21 cellular contexts compared by ENCODE assay signal in the genomic region with DNA sequence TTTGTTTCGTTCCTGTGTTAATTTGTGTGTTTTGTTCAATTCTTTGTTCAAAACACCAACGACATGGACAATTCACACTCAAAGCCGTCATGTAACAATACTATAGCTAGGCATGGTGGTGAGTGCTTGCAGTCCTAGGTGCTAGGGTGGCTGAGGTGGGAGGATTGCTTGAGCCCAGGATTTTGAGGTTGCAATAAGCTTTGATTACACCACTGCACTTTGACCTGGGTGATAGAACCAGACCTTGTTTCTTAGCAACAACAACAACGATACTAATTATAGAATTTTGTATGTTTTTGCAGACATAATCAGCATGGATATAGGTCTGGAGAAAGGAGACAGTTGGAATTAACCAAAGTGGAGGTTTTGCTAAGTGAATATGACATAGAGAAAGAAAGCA.
DNase-seq lines count a peak whose midpoint lies in the region; ATAC-seq, FAIRE-seq and TF ChIP-seq lines count a peak whose summit lies in the region.
"Had no signal": no experiment of that assay in that cellular context is flagged by ENCODE, and none has a peak within 500 bp of the region (broad histone marks: within the 10 kb centered on the region; RNA-seq: fewer than 3 reads in every experiment).

No MANE protein-coding gene starts in this region.

- H3K9ac ChIP-seq in liver (ENCODE audit: low read depth in 1 of 2, low read length in 2 of 2) (no peak overlapping the region), HepG2 (ENCODE audit: insufficient read depth, low read depth, low read length) (no peak overlapping the region), mesendoderm (ENCODE audit: low read length) (no peak overlapping the region)
- H3K9ac ChIP-seq: BLaER1 treated with 17β-estradiol and CSF1 and Interleukin-3, amounts not matched to agents 10 nM and 100 nM had no signal

- BruUV-seq in HepG2 (replicated peaks; lab: Mats Ljungman, UMichigan), result no TSS peak

- CTCF ChIA-PET in HepG2 (lab: Yijun Ruan, JAX; ENCODE audit: low intra/inter-chr PET ratio, low total read pairs), result no interaction called here

- H4K8ac ChIP-seq in mesendoderm (ENCODE audit: low read depth, low read length), result no peak overlapping the region

- intact Hi-C loops in HepG2 (cut with micrococcal nuclease; ENCODE audit: unreplicated experiment), result no loop called here

- in situ Hi-C loops in HepG2 (cut with HindIII; ENCODE audit: extremely low pct_ligation_motif_present, low pct_unique_long_range_greater_than_20kb), result no loop called here

- TF ChIP-seq EP300 in HepG2 (IDR thresholded peaks at IDR 0.05; ENCODE audit: low read depth in 2 of 2, low read length in 2 of 2) (no peak), HepG2 (CRISPR knock-in tag; IDR thresholded peaks at IDR 0.05; ENCODE audit: borderline replicate concordance) (no peak)

- TF ChIP-seq RAD21 in liver (IDR thresholded peaks at IDR 0.05), result no peak
- TF ChIP-seq RAD21 in HepG2 (CRISPR knock-in tag; IDR thresholded peaks at IDR 0.05), result no peak

- no peak overlapping the region for H2BK120ac ChIP-seq in mesendoderm (ENCODE audit: low read depth, low read length)

- POLR2A ChIA-PET in HepG2 (lab: Yijun Ruan, JAX), result no interaction called here

- no peak for TF ChIP-seq POLR2A in HepG2 (IDR thresholded peaks at IDR 0.05; ENCODE audit: insufficient read depth in 1 of 2, low read depth in 2 of 2, low read length in 2 of 2)

- H3K79me2 ChIP-seq in HepG2 (ENCODE audit: insufficient read depth, low read length), result no peaks in the 10 kb centered on the region
- no peaks in the 10 kb centered on the region for H3K79me2 ChIP-seq in mesendoderm (ENCODE audit: control insufficient read depth, insufficient read depth, low read length)

- TF ChIP-seq CTCF in liver (IDR thresholded peaks at IDR 0.05; ENCODE audit: low read depth, low read length, missing input control) (no peak), HepG2 (CRISPR knock-in tag; IDR thresholded peaks at IDR 0.05) (no peak)

- H3K79me1 ChIP-seq in mesendoderm (ENCODE audit: low read length), result no peaks in the 10 kb centered on the region

- no peak overlapping the region for H3K27ac ChIP-seq in liver (ENCODE audit: low read depth in 1 of 2, low read length in 2 of 2)
- no peak overlapping the region for H3K27ac ChIP-seq in HepG2 (ENCODE audit: extremely low read length, insufficient read depth, low read length)
- no peak overlapping the region for H3K27ac ChIP-seq in mesendoderm (ENCODE audit: low read depth, low read length)
- H3K27ac ChIP-seq: BLaER1 treated with 17β-estradiol and CSF1 and Interleukin-3, amounts not matched to agents 10 nM and 100 nM had no signal

- peak overlapping the region; percentile 70 for H3K4ac ChIP-seq in mesendoderm (ENCODE audit: low read depth, low read length)

- no peak for DNase-seq in HepG2 (ENCODE audit: low spot score)
- peak; percentile 41 for DNase-seq in NCI-H748 treated with DMSO at 0.1 percent for 48 hours (lab: John Stamatoyannopoulos, UW)
- DNase-seq in mesendoderm, result no peak
- DNase-seq in urothelium cell line (ENCODE audit: low spot score), result no peak
- DNase-seq in HTR-8/SVneo (ENCODE audit: insufficient read length, low spot score), result no peak
- DNase-seq in NCI-H128 (lab: John Stamatoyannopoulos, UW; ENCODE audit: unreplicated experiment), result no peak
- DNase-seq: 8988T; CD8-positive, alpha-beta T cell; DMS 273 treated with DMSO at 0.1 percent for 48 hours; DMS79; GDM1; HCEC 1CT; IMR-90 had no signal

- H2AFZ ChIP-seq in HepG2 (ENCODE audit: low read length), result no peak overlapping the region

- H2BK5ac ChIP-seq in mesendoderm (ENCODE audit: low read length), result no peak overlapping the region

- no peak overlapping the region for H4K5ac ChIP-seq in mesendoderm (ENCODE audit: low read length)

- H3K23ac ChIP-seq in mesendoderm (ENCODE audit: low read length), result no peak overlapping the region

- H2BK15ac ChIP-seq in mesendoderm (replicated peaks; ENCODE audit: low read depth), result no peak overlapping the region

- H2AK5ac ChIP-seq in mesendoderm (ENCODE audit: low read length), result no peak overlapping the region

- no peaks in the 10 kb centered on the region for H3K36me3 ChIP-seq in liver (ENCODE audit: control insufficient read depth in 4 of 4, insufficient read depth in 3 of 4, low read depth in 1 of 4, low read length in 3 of 4)
- H3K36me3 ChIP-seq in HepG2 (replicated peaks in 1 of 2; ENCODE audit: control insufficient read depth in 1 of 2, insufficient read depth in 2 of 2, low read length in 2 of 2), result no peaks in the 10 kb centered on the region
- no peaks in the 10 kb centered on the region for H3K36me3 ChIP-seq in mesendoderm (ENCODE audit: control insufficient read depth, insufficient read depth, low read length)
- H3K36me3 ChIP-seq: BLaER1 treated with 17β-estradiol and CSF1 and Interleukin-3, amounts not matched to agents 10 nM and 100 nM had no signal

- ATAC-seq in HepG2 (no peak), HG03139 (IDR thresholded peaks at IDR 0.05; ENCODE audit: unreplicated experiment) (no peak)
- ATAC-seq: CD8-positive, alpha-beta T cell; GM23338; K562 had no signal

- H3K27me3 ChIP-seq in liver (ENCODE audit: control insufficient read depth in 4 of 4, insufficient read depth in 4 of 4, low read length in 3 of 4) (no peaks in the 10 kb centered on the region), HepG2 (ENCODE audit: control insufficient read depth in 1 of 2, insufficient read depth in 2 of 2, low read length in 2 of 2) (no peaks in the 10 kb centered on the region), mesendoderm (ENCODE audit: insufficient read depth, low read length, poor library complexity) (no peaks in the 10 kb centered on the region)
- H3K27me3 ChIP-seq: BLaER1 treated with 17β-estradiol and CSF1 and Interleukin-3, amounts not matched to agents 10 nM and 100 nM had no signal

- FAIRE-seq in HepG2 (lab: Jason Lieb, UNC), result no peak
- peak; percentile 35 for FAIRE-seq in urothelium cell line (lab: Jason Lieb, UNC)
- no peak for FAIRE-seq in HTR-8/SVneo (lab: Jason Lieb, UNC)
- FAIRE-seq: GM12892, GM18507, H54, K562 had no signal

- H3K4me2 ChIP-seq in HepG2 (ENCODE audit: low read depth, low read length), result no peak overlapping the region
- H3K4me2 ChIP-seq in mesendoderm (ENCODE audit: low read length), result no peak overlapping the region
- H3K4me2 ChIP-seq: BLaER1 treated with 17β-estradiol and CSF1 and Interleukin-3, amounts not matched to agents 10 nM and 100 nM; GM23338 had no signal

- H4K20me1 ChIP-seq in HepG2 (ENCODE audit: insufficient read depth, low read length), result no peaks in the 10 kb centered on the region
- H4K20me1 ChIP-seq: BLaER1 treated with 17β-estradiol and CSF1 and Interleukin-3, amounts not matched to agents 10 nM and 100 nM had no signal

- H3K4me3 ChIP-seq in liver (ENCODE audit: low read depth in 1 of 3, low read length in 3 of 3) (no peak overlapping the region), HepG2 (replicated peaks in 1 of 3; ENCODE audit: insufficient read depth in 1 of 3, low read depth in 2 of 3, low read length in 3 of 3) (no peak overlapping the region), mesendoderm (ENCODE audit: low read length) (no peak overlapping the region)
- H3K4me3 ChIP-seq: BLaER1 treated with 17β-estradiol and CSF1 and Interleukin-3, amounts not matched to agents 10 nM and 100 nM; GM23338; K562 had no signal

- H3K18ac ChIP-seq in mesendoderm (ENCODE audit: low read length), result no peak overlapping the region

- peaks cover 0 to 3% (median 1%) of the 10 kb centered on the region in 4 donors for H3K4me1 ChIP-seq in liver (ENCODE audit: control insufficient read depth in 4 of 4, insufficient read depth in 4 of 4, low read length in 3 of 4)
- H3K4me1 ChIP-seq in HepG2 (ENCODE audit: insufficient read depth, low read length), result no peaks in the 10 kb centered on the region
- H3K4me1 ChIP-seq in mesendoderm (ENCODE audit: control insufficient read depth, low read depth, low read length), result no peaks in the 10 kb centered on the region
- H3K4me1 ChIP-seq: BLaER1 treated with 17β-estradiol and CSF1 and Interleukin-3, amounts not matched to agents 10 nM and 100 nM had no signal

- WGBS in liver, result 74% methylated on average over 4 of the region's 4 CpGs
- WGBS in HepG2 (ENCODE audit: low lambda C conversion rate), result 3% methylated on average over 4 of the region's 4 CpGs
- whole genome bisulfite sequencing in mesendoderm (ENCODE audit: extremely low coverage, insufficient coverage, low lambda C conversion rate), result no CpG with 5 or more reads among the region's 4 CpGs

- H3K9me3 ChIP-seq in liver (ENCODE audit: control insufficient read depth in 4 of 4, low read length in 3 of 4) (no peaks in the 10 kb centered on the region), HepG2 (ENCODE audit: low read length) (no peaks in the 10 kb centered on the region)
- H3K9me3 ChIP-seq: BLaER1 treated with 17β-estradiol and CSF1 and Interleukin-3, amounts not matched to agents 10 nM and 100 nM had no signal

- H3K56ac ChIP-seq in mesendoderm (ENCODE audit: low read length), result no peak overlapping the region

TF ChIP-seq in liver, 16 proteins besides CTCF, POLR2A, EP300 and RAD21 (continues in another document):
- TF ChIP-seq GABPA (IDR thresholded peaks at IDR 0.05 in 1 of 2, conservative IDR thresholded peaks at IDR 0.05 in 1 of 2), result no peak
- no peak for TF ChIP-seq MAX (IDR thresholded peaks at IDR 0.05)
- peak; percentile 27 for TF ChIP-seq HNF4G (IDR thresholded peaks at IDR 0.05)

TF ChIP-seq in HepG2, 621 proteins besides CTCF, POLR2A, EP300 and RAD21:
- no peak for TF ChIP-seq ZNF780A (CRISPR knock-in tag; IDR thresholded peaks at IDR 0.05)
- TF ChIP-seq, protein P1, sequence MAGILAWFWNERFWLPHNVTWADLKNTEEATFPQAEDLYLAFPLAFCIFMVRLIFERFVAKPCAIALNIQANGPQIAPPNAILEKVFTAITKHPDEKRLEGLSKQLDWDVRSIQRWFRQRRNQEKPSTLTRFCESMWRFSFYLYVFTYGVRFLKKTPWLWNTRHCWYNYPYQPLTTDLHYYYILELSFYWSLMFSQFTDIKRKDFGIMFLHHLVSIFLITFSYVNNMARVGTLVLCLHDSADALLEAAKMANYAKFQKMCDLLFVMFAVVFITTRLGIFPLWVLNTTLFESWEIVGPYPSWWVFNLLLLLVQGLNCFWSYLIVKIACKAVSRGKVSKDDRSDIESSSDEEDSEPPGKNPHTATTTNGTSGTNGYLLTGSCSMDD (CRISPR knock-in tag; IDR thresholded peaks at IDR 0.05), result no peak
- no peak for TF ChIP-seq NR2F2 (IDR thresholded peaks at IDR 0.05; ENCODE audit: borderline replicate concordance, low read depth)
- no peak for TF ChIP-seq PCBP1 (IDR thresholded peaks at IDR 0.05; ENCODE audit: borderline replicate concordance, low read depth, low read length)
- no peak for TF ChIP-seq HMGA1 (CRISPR knock-in tag; conservative IDR thresholded peaks at IDR 0.05)
- TF ChIP-seq MAFK (conservative IDR thresholded peaks at IDR 0.05 in 1 of 2, IDR thresholded peaks at IDR 0.05 in 1 of 2; ENCODE audit: low read length in 2 of 2), result no peak
- no peak for TF ChIP-seq LCORL (IDR thresholded peaks at IDR 0.05)
- no peak for TF ChIP-seq LCORL (CRISPR knock-in tag; IDR thresholded peaks at IDR 0.05)
- TF ChIP-seq ZNF720 (CRISPR knock-in tag; IDR thresholded peaks at IDR 0.05), result no peak
- TF ChIP-seq RBM39 (IDR thresholded peaks at IDR 0.05; ENCODE audit: low read depth, low read length, poor library complexity, severe bottlenecking), result no peak
- no peak for TF ChIP-seq ZBTB7A (CRISPR knock-in tag; IDR thresholded peaks at IDR 0.05)
